33 cellular contexts compared by ENCODE assay signal in the genomic region with DNA sequence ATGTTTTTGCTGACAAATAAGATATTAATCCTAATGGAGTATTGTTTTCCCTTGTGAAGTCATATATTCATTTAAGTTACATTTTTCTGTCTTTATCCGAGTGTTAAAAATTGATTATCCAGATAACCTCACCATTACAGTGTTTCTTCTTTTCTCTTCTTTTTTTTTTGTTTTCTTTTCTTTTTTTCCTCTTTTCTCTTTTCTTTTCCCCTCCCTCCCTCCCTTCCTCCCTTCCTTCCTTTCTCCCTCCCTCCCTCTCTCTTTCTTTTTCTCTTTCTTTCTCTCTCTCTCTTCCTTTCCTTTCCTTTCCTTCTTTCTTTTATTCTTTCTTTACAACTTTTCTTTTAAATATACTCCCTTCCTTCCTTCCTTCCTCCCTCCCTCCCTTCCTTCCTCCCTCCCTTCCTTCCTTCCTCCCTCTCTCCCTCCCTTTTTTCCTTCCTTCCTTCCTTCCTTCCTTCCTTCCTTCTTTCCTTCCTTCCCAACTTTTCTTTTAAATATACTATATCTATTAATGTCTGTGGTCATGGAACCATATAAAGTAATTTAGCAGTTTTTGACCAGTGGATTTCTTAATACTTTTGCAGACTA.
"Had no signal": no experiment of that assay in that cellular context is flagged by ENCODE, and none has a peak within 500 bp of the region (broad histone marks: within the 10 kb centered on the region; RNA-seq: fewer than 3 reads in every experiment).

No MANE protein-coding gene starts in this region.

- H3K27ac Mint-ChIP-seq: activated B cell treated with CpG ODN at 0.5 μM for 24 hours; activated CD8-positive, alpha-beta T cell treated with anti-CD3 and anti-CD28 coated beads for 36 hours; activated naive CD8-positive, alpha-beta T cell; activated T-helper 17 cell treated with anti-CD3 and anti-CD28 coated beads, Interleukin-2, amount 50 U/mL, for 72 hours; T-helper 1 cell treated with Interleukin-12 subunit alpha and Interleukin-12 subunit beta and Interleukin-4 antibody, amounts not matched to agents 30 μg/mL and 1 μg/mL, for 36 hours; T-helper 2 cell treated with Interferon-gamma antibody and Interleukin-4, amounts not matched to agents 5 μg/mL and 100 μg/mL, for 36 hours had no signal

- H3K27ac ChIP-seq: brain microvascular endothelial cell, esophagus muscularis mucosa, foreskin keratinocyte, gastrocnemius medialis, heart left ventricle, WERI-Rb-1 had no signal

- H3K4me3 Mint-ChIP-seq: activated B cell treated with CpG ODN at 0.5 μM for 24 hours; activated CD8-positive, alpha-beta T cell treated with anti-CD3 and anti-CD28 coated beads for 36 hours; activated naive CD8-positive, alpha-beta T cell; activated T-cell treated with anti-CD3 and anti-CD28 coated beads, Interleukin-2, amount 50 U/mL, for 4 hours; activated T-helper 17 cell treated with anti-CD3 and anti-CD28 coated beads, Interleukin-2, amount 50 U/mL, for 72 hours; effector memory CD8-positive, alpha-beta T cell; T-helper 1 cell treated with Interleukin-12 subunit alpha and Interleukin-12 subunit beta and Interleukin-4 antibody, amounts not matched to agents 30 μg/mL and 1 μg/mL, for 36 hours; T-helper 2 cell treated with Interferon-gamma antibody and Interleukin-4, amounts not matched to agents 5 μg/mL and 100 μg/mL, for 36 hours had no signal

- H3K4me3 ChIP-seq: esophagus muscularis mucosa, gastrocnemius medialis, heart left ventricle had no signal

- H3K9me3 ChIP-seq: esophagus muscularis mucosa, gastrocnemius medialis had no signal

- ATAC-seq: activated CD4-positive, CD25-positive, alpha-beta regulatory T cell treated with anti-CD3 and anti-CD28 coated beads, Interleukin-2, amount 50 U/mL, for 24 hours; activated CD8-positive, alpha-beta T cell treated with anti-CD3 and anti-CD28 coated beads for 36 hours; activated T-cell treated with anti-CD3 and anti-CD28 coated beads, Interleukin-2, amount 50 U/mL, for 4 hours; activated T-helper 17 cell treated with anti-CD3 and anti-CD28 coated beads, Interleukin-2, amount 50 U/mL, for 72 hours; effector memory CD8-positive, alpha-beta T cell; foreskin keratinocyte; gastrocnemius medialis; heart left ventricle had no signal

- FAIRE-seq: bronchial epithelial cell, colon had no signal

- DNase-seq: activated B cell treated with CpG ODN at 0.5 μM for 24 hours; activated CD4-positive, alpha-beta T cell treated with anti-CD3 and anti-CD28 coated beads for 48 hours; activated CD4-positive, alpha-beta T cell treated with anti-CD3 and anti-CD28 coated beads, Interleukin-2, amount 50 U/mL, for 1 hour; activated CD4-positive, alpha-beta T cell treated with anti-CD3 and anti-CD28 coated beads, Interleukin-2, amount 50 U/mL, for 48 hours; activated CD8-positive, alpha-beta memory T cell treated with anti-CD3 and anti-CD28 coated beads for 24 hours; activated CD8-positive, alpha-beta T cell treated with anti-CD3 and anti-CD28 coated beads for 36 hours; activated effector memory CD4-positive, alpha-beta T cell treated with Interleukin-2 at 50 U/mL for 16 hours; activated gamma-delta T cell treated with Interleukin-2 at 50 U/mL for 16 hours; activated naive CD4-positive, alpha-beta T cell treated with anti-CD3 and anti-CD28 coated beads, Interleukin-2, amount 50 U/mL, for 16 hours; activated naive CD4-positive, alpha-beta T cell treated with Interleukin-2 at 50 U/mL for 16 hours; activated T-cell treated with anti-CD3 and anti-CD28 coated beads, Interleukin-2, amount 50 U/mL, for 4 hours; amniotic stem cell; anterior cingulate cortex; brain microvascular endothelial cell; cortex of kidney; dermis blood vessel endothelial cell; effector CD4-positive, alpha-beta T cell; effector memory CD8-positive, alpha-beta T cell; erythroblast; foreskin keratinocyte; gastrocnemius medialis; glutamatergic neuron; heart left ventricle; T1000; WERI-Rb-1 had no signal

- H3K4me1 ChIP-seq: foreskin keratinocyte had no signal

- H3K27me3 Mint-ChIP-seq: activated B cell treated with CpG ODN at 0.5 μM for 24 hours; activated CD8-positive, alpha-beta T cell treated with anti-CD3 and anti-CD28 coated beads for 36 hours; activated naive CD8-positive, alpha-beta T cell; activated T-helper 17 cell treated with anti-CD3 and anti-CD28 coated beads, Interleukin-2, amount 50 U/mL, for 72 hours; effector memory CD8-positive, alpha-beta T cell had no signal

- H3K36me3 ChIP-seq: brain microvascular endothelial cell, esophagus muscularis mucosa, gastrocnemius medialis, heart left ventricle, WERI-Rb-1 had no signal

- H3K27me3 ChIP-seq: brain microvascular endothelial cell, esophagus muscularis mucosa, foreskin keratinocyte, gastrocnemius medialis, heart left ventricle had no signal

- H3K9me3 Mint-ChIP-seq: activated B cell treated with CpG ODN at 0.5 μM for 24 hours; activated CD8-positive, alpha-beta T cell treated with anti-CD3 and anti-CD28 coated beads for 36 hours; effector memory CD8-positive, alpha-beta T cell; T-helper 1 cell treated with Interleukin-12 subunit alpha and Interleukin-12 subunit beta and Interleukin-4 antibody, amounts not matched to agents 30 μg/mL and 1 μg/mL, for 36 hours; T-helper 2 cell treated with Interferon-gamma antibody and Interleukin-4, amounts not matched to agents 5 μg/mL and 100 μg/mL, for 36 hours had no signal

- H3K36me3 Mint-ChIP-seq: activated naive CD8-positive, alpha-beta T cell had no signal
